20 cellular contexts compared by ENCODE assay signal in genomic region chr15:83250766-83251165, GRCh38. TPM values are rescaled to one million over a fixed set of nuclear protein-coding genes. Genes with fewer than 3 reads are reported as not detected.
"Had no signal": no experiment of that assay in that cellular context is flagged by ENCODE, and none has a peak within 500 bp of the region (broad histone marks: within the 10 kb centered on the region; RNA-seq: fewer than 3 reads in every experiment).

No MANE protein-coding gene starts in this region.

- DNase-seq: activated B cell treated with CpG ODN at 0.5 μM for 24 hours; activated CD4-positive, alpha-beta memory T cell treated with anti-CD3 and anti-CD28 coated beads, Interleukin-2, amount 10 ng/mL, durations not matched to agents 7 days and 5 days; activated CD4-positive, alpha-beta T cell treated with anti-CD3 and anti-CD28 coated beads for 4 hours; activated CD8-positive, alpha-beta memory T cell treated with anti-CD3 and anti-CD28 coated beads, Interleukin-2, amount 10 ng/mL, durations not matched to agents 7 days and 5 days; activated naive CD4-positive, alpha-beta T cell; activated naive CD8-positive, alpha-beta T cell treated with anti-CD3 and anti-CD28 coated beads for 36 hours; anterior cingulate cortex; dermis blood vessel endothelial cell; effector memory CD8-positive, alpha-beta T cell; left cardiac atrium; naive thymus-derived CD8-positive, alpha-beta T cell; small intestine; stimulated activated CD4-positive, alpha-beta T cell treated with anti-CD3 and anti-CD28 coated beads, Interleukin-15, amount 100 ng/mL, for 24 hours; stimulated activated CD4-positive, alpha-beta T cell treated with anti-CD3 and anti-CD28 coated beads, Interleukin-2, amount 100 ng/mL, for 48 hours; stomach; T-helper 1 cell; T-helper 9 cell; testis had no signal

- H3K4me3 ChIP-seq: prostate gland, right atrium auricular region, stomach, testis had no signal

- H3K4me1 ChIP-seq: prostate gland, right atrium auricular region, testis had no signal

- ATAC-seq: activated CD8-positive, alpha-beta memory T cell treated with anti-CD3 and anti-CD28 coated beads, Interleukin-2, amount 10 ng/mL, durations not matched to agents 7 days and 5 days; effector memory CD8-positive, alpha-beta T cell; left cardiac atrium; naive thymus-derived CD8-positive, alpha-beta T cell had no signal

- H3K27me3 ChIP-seq: right atrium auricular region, testis had no signal

- H3K9me3 ChIP-seq: prostate gland, right atrium auricular region, stomach, testis had no signal

- H3K27ac ChIP-seq: prostate gland, right atrium auricular region, stomach, testis had no signal

- H3K36me3 ChIP-seq: prostate gland, right atrium auricular region, stomach had no signal

RNA-seq across cellular contexts. Expression of gene BNC1, which starts 33.7 kb away (rescaled TPM):
- total RNA-seq: activated B cell treated with CpG ODN at 0.5 μM for 24 hours; activated CD4-positive, alpha-beta memory T cell treated with anti-CD3 and anti-CD28 coated beads, Interleukin-2, amount 10 ng/mL, durations not matched to agents 7 days and 5 days; activated CD8-positive, alpha-beta memory T cell treated with anti-CD3 and anti-CD28 coated beads, Interleukin-2, amount 10 ng/mL, durations not matched to agents 7 days and 5 days; activated naive CD8-positive, alpha-beta T cell treated with anti-CD3 and anti-CD28 coated beads for 36 hours; naive thymus-derived CD8-positive, alpha-beta T cell had no signal
- polyA plus RNA-seq: naive thymus-derived CD8-positive, alpha-beta T cell had no signal
